In the genomic region with DNA sequence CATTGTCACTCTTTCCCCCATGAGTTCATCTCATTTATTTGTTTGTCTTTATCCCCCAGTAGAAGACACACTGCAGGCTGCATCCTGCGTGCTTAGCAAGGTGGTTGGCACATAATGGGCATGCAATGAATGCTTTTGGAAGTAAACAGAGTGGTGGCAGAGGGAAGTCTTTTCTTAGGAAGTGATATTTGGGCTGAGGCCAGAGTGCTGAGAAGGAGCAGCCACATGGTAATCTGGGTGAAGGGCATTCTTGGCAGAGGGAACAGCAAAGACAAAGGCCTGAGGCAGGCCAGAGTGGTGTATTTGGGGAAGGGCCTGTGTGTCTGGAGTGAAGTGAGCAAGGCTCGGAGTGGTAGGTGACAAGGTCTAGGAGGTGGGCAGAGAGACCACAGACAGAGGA, we compare ENCODE assay signal across 21 cellular contexts. TPM values are rescaled to one million over a fixed set of nuclear protein-coding genes. Genes with fewer than 3 reads are reported as not detected.
A peak's percentile ranks its signal among the peaks of the same experiment; 100 is the strongest.
DNase-seq lines count a peak whose midpoint lies in the region; ATAC-seq and TF ChIP-seq lines count a peak whose summit lies in the region.
"Had no signal": no experiment of that assay in that cellular context is flagged by ENCODE, and none has a peak within 500 bp of the region (broad histone marks: within the 10 kb centered on the region; RNA-seq: fewer than 3 reads in every experiment).

No MANE protein-coding gene starts in this region.

- TF ChIP-seq CTCF in left ventricle myocardium inferior (IDR thresholded peaks at IDR 0.05; ENCODE audit: borderline replicate concordance) (no peak), IMR-90 (conservative IDR thresholded peaks at IDR 0.05; ENCODE audit: low read depth, low read length) (no peak), brain (conservative IDR thresholded peaks at IDR 0.05) (no peak), OCI-LY7 (conservative IDR thresholded peaks at IDR 0.05; ENCODE audit: low read length) (no peak)

- peak overlapping the region; percentile 12 for H2AFZ ChIP-seq in IMR-90 (replicated peaks; ENCODE audit: low read length, poor library complexity)
- no peak overlapping the region for H2AFZ ChIP-seq in OCI-LY7 (ENCODE audit: low read length)
- H2AFZ ChIP-seq: PC-9 had no signal

- in situ Hi-C loops in IMR-90 (cut with MboI; ENCODE audit: low sequenced_read_pairs), result no loop called here

- H3K27ac ChIP-seq in left ventricle myocardium inferior (replicated peaks) (no peak overlapping the region), IMR-90 (ENCODE audit: insufficient read depth, low read length) (no peak overlapping the region), OCI-LY7 (ENCODE audit: low read depth, low read length, poor library complexity, severe bottlenecking) (no peak overlapping the region)
- H3K27ac ChIP-seq: A549; BLaER1 treated with 17β-estradiol and CSF1 and Interleukin-3, amounts not matched to agents 10 nM and 100 nM; KMS-11; PC-9; RWPE1; SJCRH30 had no signal

- no peak for TF ChIP-seq RAD21 in IMR-90 (IDR thresholded peaks at IDR 0.05; ENCODE audit: low read length)

- H3K79me1 ChIP-seq in IMR-90 (ENCODE audit: low read depth in 1 of 2, low read length in 2 of 2), result no peaks in the 10 kb centered on the region

- no peak overlapping the region for H3K4me3 Mint-ChIP-seq in brain
- H3K4me3 Mint-ChIP-seq: HFFc6 had no signal

- H3K27ac Mint-ChIP-seq in brain, result peak overlapping the region in 4 of 5 experiments; percentile 2 to 60 (median 3)
- H3K27ac Mint-ChIP-seq: CD8-positive, alpha-beta memory T cell; HFFc6 had no signal

- H2AK9ac ChIP-seq in IMR-90 (replicated peaks; ENCODE audit: low read depth, low read length, poor library complexity), result no peak overlapping the region

- intact Hi-C loops in left cardiac atrium (cut with DNase I) (no loop called here), left ventricle myocardium inferior (cut with micrococcal nuclease) (no loop called here), IMR-90 (cut with micrococcal nuclease) (no loop called here), OCI-LY7 (cut with micrococcal nuclease; ENCODE audit: unreplicated experiment) (no loop called here)

- no peaks in the 10 kb centered on the region; the same call in 1 of the 2 replicates for H4K20me1 ChIP-seq in IMR-90 (ENCODE audit: insufficient read depth, low read length)
- no peaks in the 10 kb centered on the region for H4K20me1 ChIP-seq in OCI-LY7 (ENCODE audit: insufficient read depth, low read length)
- H4K20me1 ChIP-seq: BLaER1 treated with 17β-estradiol and CSF1 and Interleukin-3, amounts not matched to agents 10 nM and 100 nM had no signal

- no peak overlapping the region for H2AK5ac ChIP-seq in IMR-90 (ENCODE audit: low read depth, low read length)

- no peak overlapping the region for H3K56ac ChIP-seq in IMR-90 (ENCODE audit: extremely low read depth, insufficient read depth, low read length)

- no peaks in the 10 kb centered on the region for H3K9me3 ChIP-seq in left ventricle myocardium inferior (replicated peaks)
- no peaks in the 10 kb centered on the region for H3K9me3 ChIP-seq in IMR-90 (ENCODE audit: control insufficient read depth, insufficient read depth, low read length)
- H3K9me3 ChIP-seq in OCI-LY7 (ENCODE audit: low read length), result no peaks in the 10 kb centered on the region
- H3K9me3 ChIP-seq: A549; BLaER1 treated with 17β-estradiol and CSF1 and Interleukin-3, amounts not matched to agents 10 nM and 100 nM; SJCRH30 had no signal

- H3K9ac ChIP-seq in IMR-90 (ENCODE audit: low read depth, low read length), result no peak overlapping the region
- H3K9ac ChIP-seq: BLaER1 treated with 17β-estradiol and CSF1 and Interleukin-3, amounts not matched to agents 10 nM and 100 nM; KMS-11 had no signal

- ATAC-seq in left cardiac atrium, result peak; percentile 11 to 33
- no peak for ATAC-seq in IMR-90 (ENCODE audit: low read depth)
- ATAC-seq: A549 had no signal

- H3K4me2 ChIP-seq in IMR-90 (ENCODE audit: low read depth, low read length) (no peak overlapping the region), OCI-LY7 (ENCODE audit: low read length) (no peak overlapping the region)
- H3K4me2 ChIP-seq: A549, KMS-11, PC-9 had no signal

- H3K79me2 ChIP-seq in OCI-LY7 (ENCODE audit: insufficient read depth, low read depth, low read length), result no peaks in the 10 kb centered on the region

- H2BK15ac ChIP-seq in IMR-90 (ENCODE audit: low read depth, low read length), result no peak overlapping the region

- no peaks in the 10 kb centered on the region for H3K9me1 ChIP-seq in IMR-90 (ENCODE audit: insufficient read depth, low read length)

- H2BK5ac ChIP-seq in IMR-90 (ENCODE audit: low read depth, low read length, poor library complexity, severe bottlenecking), result no peak overlapping the region

- no peak overlapping the region for H4K5ac ChIP-seq in IMR-90 (ENCODE audit: low read depth, low read length)

- dilution Hi-C loops in IMR-90 (cut with HindIII; ENCODE audit: low sequenced_read_pairs, unreplicated experiment), result no loop called here

- no peaks in the 10 kb centered on the region for H3K36me3 Mint-ChIP-seq in brain

- no peak for DNase-seq in left cardiac atrium
- no peak for DNase-seq in left ventricle myocardium inferior
- no peak for DNase-seq in IMR-90
- peak; percentile 37 for DNase-seq in pons (ENCODE audit: low spot score)
- DNase-seq in NCI-H1694 (lab: John Stamatoyannopoulos, UW), result no peak
- no peak for DNase-seq in ureter (ENCODE audit: low spot score)
- DNase-seq in OCI-LY7 (ENCODE audit: low spot score), result no peak
- DNase-seq: CD8-positive, alpha-beta memory T cell; DMS53; H7; HFFc6; NCI-H1092 treated with DMSO at 0.1 percent for 48 hours; NCI-H2081 treated with DMSO at 0.1 percent for 48 hours; NCI-H774; PC-9; SJCRH30 had no signal

- no peak overlapping the region for H2BK120ac ChIP-seq in IMR-90 (ENCODE audit: low read depth, low read length)

- no peaks in the 10 kb centered on the region for H3K27me3 Mint-ChIP-seq in brain

- CTCF ChIA-PET in IMR-90 (lab: Yijun Ruan, JAX), result no interaction called here
- CTCF ChIA-PET in OCI-LY7 (lab: Charles Lee; ENCODE audit: unreplicated experiment), result no interaction called here

- H3K4me1 ChIP-seq in left ventricle myocardium inferior (peaks cover 38% of the 10 kb centered on the region), IMR-90 (ENCODE audit: control insufficient read depth, insufficient read depth, low read length) (peaks cover 8% of the 10 kb centered on the region; the same call in 1 of the 2 replicates), OCI-LY7 (ENCODE audit: insufficient read depth, low read length, poor library complexity, severe bottlenecking) (peaks cover 14% of the 10 kb centered on the region)
- H3K4me1 ChIP-seq: A549, SJCRH30 had no signal

- peaks cover 10% of the 10 kb centered on the region for H3K4me1 Mint-ChIP-seq in brain

- no peak overlapping the region for H4K91ac ChIP-seq in IMR-90 (ENCODE audit: insufficient read depth, low read depth, low read length)

- H3K36me3 ChIP-seq in left ventricle myocardium inferior, result no peaks in the 10 kb centered on the region
- H3K36me3 ChIP-seq in IMR-90 (ENCODE audit: control insufficient read depth, insufficient read depth, low read length), result no peaks in the 10 kb centered on the region
- H3K36me3 ChIP-seq in OCI-LY7 (ENCODE audit: insufficient read depth, low read length), result no peaks in the 10 kb centered on the region
- H3K36me3 ChIP-seq: BLaER1 treated with 17β-estradiol and CSF1 and Interleukin-3, amounts not matched to agents 10 nM and 100 nM; SJCRH30 had no signal

- 60% methylated on average over 1 of the region's 2 CpGs; no CpG with 5 or more reads in 1 of the 2 experiments for WGBS in IMR-90 (ENCODE audit: extremely low coverage in 2 of 2, insufficient read length in 1 of 2), 2 experiments

- TF ChIP-seq POLR2A in IMR-90 (IDR thresholded peaks at IDR 0.05; ENCODE audit: low read depth, low read length), result no peak

- POLR2A ChIA-PET in IMR-90 (lab: Charles Lee; ENCODE audit: unreplicated experiment) (no interaction called here), OCI-LY7 (lab: Charles Lee) (interaction anchor here (0.7 kb wide), 1 partner anchor 60 kb away, joined by 3 read pairs; no protein-coding TSS in a partner anchor)

- no peak overlapping the region for H3K18ac ChIP-seq in IMR-90 (ENCODE audit: low read depth, low read length)

- no peak overlapping the region for H3K4ac ChIP-seq in IMR-90 (ENCODE audit: low read depth, low read length)

- H3K27me3 ChIP-seq in left ventricle myocardium inferior (ENCODE audit: low read depth), result no peaks in the 10 kb centered on the region
- peaks cover 3% of the 10 kb centered on the region; the same call in 1 of the 2 replicates for H3K27me3 ChIP-seq in IMR-90 (ENCODE audit: control insufficient read depth, insufficient read depth, low read length)
- H3K27me3 ChIP-seq: SJCRH30 had no signal

- no TSS peak for BruUV-seq in IMR-90 (replicated peaks; lab: Mats Ljungman, UMichigan)
- BruUV-seq in OCI-LY7 (replicated peaks; lab: Mats Ljungman, UMichigan), result no TSS peak

- no peak overlapping the region for H2BK20ac ChIP-seq in IMR-90 (ENCODE audit: low read depth, low read length)

- no peak overlapping the region for H4K8ac ChIP-seq in IMR-90 (ENCODE audit: low read depth in 2 of 2, low read length in 2 of 2)

- H3K23ac ChIP-seq in IMR-90 (ENCODE audit: low read depth, low read length), result no peak overlapping the region; the same call in 1 of the 2 replicates

- no peaks in the 10 kb centered on the region for H3K9me3 Mint-ChIP-seq in brain
- H3K9me3 Mint-ChIP-seq: CD8-positive, alpha-beta memory T cell; HFFc6 had no signal

- no peaks in the 10 kb centered on the region for H3K9me2 ChIP-seq in OCI-LY7 (ENCODE audit: insufficient read depth, low read length)

- H3K4me3 ChIP-seq in left ventricle myocardium inferior (no peak overlapping the region), IMR-90 (ENCODE audit: insufficient read depth, low read depth, low read length) (no peak overlapping the region), OCI-LY7 (ENCODE audit: low read depth, low read length, poor library complexity, severe bottlenecking) (no peak overlapping the region)
- H3K4me3 ChIP-seq: A549; BLaER1 treated with 17β-estradiol and CSF1 and Interleukin-3, amounts not matched to agents 10 nM and 100 nM; PC-9; SJCRH30 had no signal

- no peak overlapping the region for H3K14ac ChIP-seq in IMR-90 (replicated peaks; ENCODE audit: low read depth, low read length)

RNA-seq across cellular contexts. Expression of gene ADAMTS7, which starts 17.7 kb away (rescaled TPM):
- total RNA-seq in left cardiac atrium (10 to 100 TPM; 35.8 to 45.9 TPM), left ventricle myocardium inferior (24.2 TPM), IMR-90 (2012; rRNA removed) (0.83 and 1.4 TPM in 2 replicates), ureter (4.2 TPM), OCI-LY7 (2022) (0.08 and 0.11 TPM in 2 replicates)
- polyA plus RNA-seq in IMR-90 (2012; rRNA removed) (12.6 and 13.2 TPM in 2 replicates), brain (ENCODE audit: insufficient read depth, low read depth, low replicate concordance) (0.97 TPM)
- polyA plus RNA-seq in IMR-90 (2012; cell fraction: cytosol; rRNA removed), result 10.8 and 17.1 TPM in 2 replicates
- polyA plus RNA-seq in IMR-90 (2012; cell fraction: nucleus; rRNA removed; ENCODE audit: low replicate concordance), result 42.6 and 102 TPM in 2 replicates
- total RNA-seq in OCI-LY7 (2014; rRNA removed; shearing (Covaris generic)), result 0.13 and 0.19 TPM in 2 replicates
- polyA plus RNA-seq: CD8-positive, alpha-beta memory T cell had no signal

RNA-seq across cellular contexts. Expression of gene MORF4L1, which starts 43.8 kb away (rescaled TPM):
- total RNA-seq in left cardiac atrium, result 100 to 1,000 TPM; 306 to 401 TPM
- 310 TPM for total RNA-seq in left ventricle myocardium inferior
- total RNA-seq in IMR-90 (2012; rRNA removed), result 217 and 485 TPM in 2 replicates
- 354 and 392 TPM in 2 replicates for polyA plus RNA-seq in IMR-90 (2012; rRNA removed)
- 33.6 and 79.5 TPM in 2 replicates for polyA plus RNA-seq in IMR-90 (2012; cell fraction: cytosol; rRNA removed)
- 6.7 and 91.3 TPM in 2 replicates for polyA plus RNA-seq in IMR-90 (2012; cell fraction: nucleus; rRNA removed; ENCODE audit: low replicate concordance)
- 374 TPM for polyA plus RNA-seq in brain (ENCODE audit: insufficient read depth, low read depth, low replicate concordance)
- 252 TPM for total RNA-seq in ureter
- total RNA-seq in OCI-LY7 (2014; rRNA removed; shearing (Covaris generic)), result 152 and 276 TPM in 2 replicates
- total RNA-seq in OCI-LY7 (2022), result 284 and 286 TPM in 2 replicates
